1 cellular context compared by ENCODE assay signal in genomic region chr19:14080887-14081796, GRCh38.
TF ChIP-seq lines count a peak whose summit lies in the region.

No MANE protein-coding gene starts in this region.

TF ChIP-seq in WTC11, 78 proteins besides CTCF, POLR2A, EP300 and RAD21 (continued from another document):
- no peak for TF ChIP-seq ZNF532 (CRISPR knock-in tag; IDR thresholded peaks at IDR 0.05; ENCODE audit: borderline replicate concordance)
- TF ChIP-seq EMX1 (CRISPR knock-in tag; IDR thresholded peaks at IDR 0.05): no peak
- TF ChIP-seq NR2C2 (CRISPR knock-in tag; IDR thresholded peaks at IDR 0.05): peak; percentile 91
- peak; percentile 72; the same call in 1 of the 2 replicates for TF ChIP-seq GABPB1 (CRISPR knock-in tag; IDR thresholded peaks at IDR 0.05)
